In the genomic region with DNA sequence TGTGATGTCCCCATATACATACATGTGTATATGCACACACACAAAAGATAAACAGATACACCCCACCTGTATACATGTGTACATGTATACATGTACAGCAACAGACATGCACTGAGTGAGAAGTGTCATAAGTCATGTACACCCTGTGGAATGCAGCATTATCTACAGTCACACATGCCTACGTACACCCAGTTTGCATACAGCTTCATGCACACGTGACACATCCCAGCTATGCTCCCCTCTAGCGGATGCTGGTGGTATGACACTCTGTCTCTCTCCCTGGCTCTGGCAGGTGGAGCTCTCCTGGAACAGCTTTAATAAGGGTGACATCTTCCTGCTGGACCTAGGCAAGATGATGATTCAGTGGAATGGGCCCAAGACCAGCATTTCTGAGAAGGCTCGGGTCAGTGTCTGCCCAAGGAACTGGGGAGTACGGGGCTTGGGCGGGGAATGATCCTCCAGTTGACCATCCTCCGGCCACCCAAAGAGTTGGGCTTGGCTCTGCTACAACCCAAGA, we compare ENCODE assay signal across 8 cellular contexts. TPM values are rescaled to one million over a fixed set of nuclear protein-coding genes. Genes with fewer than 3 reads are reported as not detected.
DNase-seq lines count a peak whose midpoint lies in the region; ATAC-seq and TF ChIP-seq lines count a peak whose summit lies in the region.

No MANE protein-coding gene starts in this region.

- peak overlapping the region in 1 of 2 donors; percentile 9 for H3K9ac ChIP-seq in mucosa of rectum (ENCODE audit: low read depth in 1 of 2, low read length in 2 of 2)

- TF ChIP-seq CTCF in CD14-positive monocyte (IDR thresholded peaks at IDR 0.05) = peak; percentile 97

- CTCF ChIA-PET in activated CD4-positive, alpha-beta memory T cell treated with anti-CD3 and anti-CD28 coated beads for 36 hours (lab: Charles Lee) = interaction anchor here (0.6 to 2.2 kb wide), 27 partner anchors 9 to 525 kb away, joined by 3 to 48 read pairs (median 4); a partner anchor contains a TSS

- H3K9me3 ChIP-seq in mucosa of rectum (ENCODE audit: control insufficient read depth in 2 of 2, low read length in 2 of 2) = no peaks in the 10 kb centered on the region

- H3K4me1 Mint-ChIP-seq in CD14-positive monocyte = peaks cover 56% of the 10 kb centered on the region
- H3K4me1 Mint-ChIP-seq in activated CD4-positive, alpha-beta memory T cell treated with anti-CD3 and anti-CD28 coated beads for 36 hours (ENCODE audit: low read depth) = peaks cover 59% of the 10 kb centered on the region

- H3K27ac ChIP-seq in mucosa of rectum (ENCODE audit: low read depth in 2 of 2, low read length in 2 of 2) = peak overlapping the region; percentile 33 to 64

- H3K9me3 Mint-ChIP-seq in CD14-positive monocyte = no peaks in the 10 kb centered on the region
- no peaks in the 10 kb centered on the region for H3K9me3 Mint-ChIP-seq in activated CD4-positive, alpha-beta memory T cell treated with anti-CD3 and anti-CD28 coated beads for 36 hours

- no peak overlapping the region for H3K4me3 Mint-ChIP-seq in CD14-positive monocyte
- H3K4me3 Mint-ChIP-seq in activated CD4-positive, alpha-beta memory T cell treated with anti-CD3 and anti-CD28 coated beads for 36 hours = no peak overlapping the region

- H3K36me3 ChIP-seq in mucosa of rectum (ENCODE audit: control insufficient read depth in 2 of 2, insufficient read depth in 2 of 2, low read length in 2 of 2) = peaks cover 32 to 39% of the 10 kb centered on the region in 2 donors

- no peaks in the 10 kb centered on the region for H3K27me3 ChIP-seq in mucosa of rectum (ENCODE audit: control insufficient read depth in 2 of 2, insufficient read depth in 2 of 2, low read length in 2 of 2)

- peaks cover 0 to 4% (median 2%) of the 10 kb centered on the region in 3 donors for H3K27me3 Mint-ChIP-seq in CD14-positive monocyte (ENCODE audit: low read depth in 3 of 3)
- no peaks in the 10 kb centered on the region for H3K27me3 Mint-ChIP-seq in activated CD4-positive, alpha-beta memory T cell treated with anti-CD3 and anti-CD28 coated beads for 36 hours

- POLR2A ChIA-PET in activated CD4-positive, alpha-beta memory T cell treated with anti-CD3 and anti-CD28 coated beads for 36 hours (lab: Charles Lee) = interaction anchor here (0.5 to 1.0 kb wide), 2 partner anchors 34 to 42 kb away, joined by 4 read pairs; a partner anchor contains a TSS

- peak; percentile 72 for DNase-seq in CD14-positive monocyte (ENCODE audit: low spot score)
- peak; percentile 67 for DNase-seq in GM19238 (ENCODE audit: insufficient read length, low spot score)
- peak; percentile 82 for DNase-seq in NCI-H82 (lab: John Stamatoyannopoulos, UW)
- peak; percentile 91 for DNase-seq in activated CD4-positive, alpha-beta memory T cell treated with anti-CD3 and anti-CD28 coated beads for 36 hours
- peak; percentile 68 for DNase-seq in effector CD8-positive, alpha-beta T cell (lab: John Stamatoyannopoulos, UW)
- peak; percentile 93 for DNase-seq in stimulated activated CD8-positive, alpha-beta memory T cell treated with anti-CD3 and anti-CD28 coated beads, Interleukin-4, amount 100 ng/mL, for 48 hours

- peaks cover 35 to 59% of the 10 kb centered on the region in 2 donors for H3K4me1 ChIP-seq in mucosa of rectum (ENCODE audit: control insufficient read depth in 2 of 2, insufficient read depth in 2 of 2, low read length in 2 of 2)

- H3K27ac Mint-ChIP-seq in CD14-positive monocyte = peak overlapping the region; percentile 79 to 96 (median 83)
- H3K27ac Mint-ChIP-seq in activated CD4-positive, alpha-beta memory T cell treated with anti-CD3 and anti-CD28 coated beads for 36 hours = peak overlapping the region; percentile 94

- peaks cover 30 to 46% of the 10 kb centered on the region in 2 donors for H3K36me3 Mint-ChIP-seq in CD14-positive monocyte
- H3K36me3 Mint-ChIP-seq in activated CD4-positive, alpha-beta memory T cell treated with anti-CD3 and anti-CD28 coated beads for 36 hours = peaks cover 13% of the 10 kb centered on the region

- no peak overlapping the region for H3K4me3 ChIP-seq in mucosa of rectum (ENCODE audit: low read length in 2 of 2)

- intact Hi-C loops in CD14-positive monocyte (cut with micrococcal nuclease) = no loop called here
- intact Hi-C loops in activated CD4-positive, alpha-beta memory T cell treated with anti-CD3 and anti-CD28 coated beads for 36 hours (cut with micrococcal nuclease) = loop anchor here (1.0 kb wide), 1 partner anchor 23 kb away; no protein-coding TSS in a partner anchor

- peak; percentile 57 for ATAC-seq in HG03342 (IDR thresholded peaks at IDR 0.05; ENCODE audit: unreplicated experiment)

RNA-seq across cellular contexts. Expression of a gene that starts 6.3 kb away (rescaled TPM):
- 1 to 10 TPM; 4.4 to 7.4 TPM for polyA plus RNA-seq in CD14-positive monocyte
- total RNA-seq in activated CD4-positive, alpha-beta memory T cell treated with anti-CD3 and anti-CD28 coated beads for 36 hours = 10 to 100 TPM in 1 of 2 experiments, 1 to 10 TPM in 1; 9.9 to 11.3 TPM

RNA-seq across cellular contexts. Expression of a gene that starts 32.6 kb away (rescaled TPM):
- 1 to 10 TPM; 4.1 to 6.0 TPM for polyA plus RNA-seq in CD14-positive monocyte
- 10 to 100 TPM; 17.3 to 17.6 TPM for total RNA-seq in activated CD4-positive, alpha-beta memory T cell treated with anti-CD3 and anti-CD28 coated beads for 36 hours

RNA-seq across cellular contexts. Expression of a gene that starts 42.2 kb away (rescaled TPM):
- polyA plus RNA-seq in CD14-positive monocyte = under 1 TPM; 0.11 to 0.14 TPM
- total RNA-seq in activated CD4-positive, alpha-beta memory T cell treated with anti-CD3 and anti-CD28 coated beads for 36 hours = 1 to 10 TPM in 1 of 2 experiments, under 1 TPM in 1; 0.70 to 1.1 TPM
